10 cellular contexts compared by ENCODE assay signal in the genomic region with DNA sequence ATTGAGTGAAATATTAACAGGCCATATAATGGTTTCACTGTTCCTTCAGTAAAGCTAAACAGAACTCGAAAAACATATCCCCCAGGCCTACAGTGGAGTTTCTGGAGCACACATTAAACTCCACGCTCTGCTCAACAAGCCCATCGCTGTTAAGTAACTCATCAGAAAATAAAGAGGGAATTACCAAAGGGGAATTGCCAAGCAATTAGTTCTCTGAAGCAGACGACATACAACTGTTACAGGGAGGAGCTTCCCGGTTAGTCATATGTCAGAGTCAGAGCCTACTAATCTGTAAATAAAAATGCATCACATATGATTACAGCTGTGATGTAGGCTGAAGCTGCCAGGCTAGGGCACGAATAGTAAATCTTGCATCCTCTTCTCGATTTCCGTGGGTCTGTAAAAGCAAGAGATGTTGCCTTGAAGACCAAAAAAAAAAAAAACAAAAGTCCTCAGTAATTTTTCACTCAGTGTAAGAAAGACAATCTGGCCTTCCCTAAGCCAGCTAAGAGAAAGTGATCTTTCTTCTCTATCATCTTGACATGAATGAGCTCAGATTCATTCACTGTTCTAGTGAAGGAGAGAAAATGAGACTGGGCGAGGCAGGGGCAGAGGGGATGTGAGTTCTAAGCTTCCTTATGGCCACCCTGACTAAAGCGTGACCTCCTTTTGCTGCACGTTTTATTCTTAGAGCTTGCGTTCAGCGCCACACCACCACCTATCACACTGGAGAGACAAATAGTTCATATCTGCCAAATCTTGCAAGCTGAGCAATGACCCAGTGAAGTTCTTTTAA. TPM values are rescaled to one million over a fixed set of nuclear protein-coding genes. Genes with fewer than 3 reads are reported as not detected.
DNase-seq lines count a peak whose midpoint lies in the region; ATAC-seq, FAIRE-seq and TF ChIP-seq lines count a peak whose summit lies in the region.
"Had no signal": no experiment of that assay in that cellular context is flagged by ENCODE, and none has a peak within 500 bp of the region (broad histone marks: within the 10 kb centered on the region; RNA-seq: fewer than 3 reads in every experiment).

No MANE protein-coding gene starts in this region.

- H3K4me1 Mint-ChIP-seq in CD4-positive, alpha-beta T cell (ENCODE audit: low read depth) = peaks cover 68% of the 10 kb centered on the region
- H3K4me1 Mint-ChIP-seq in naive thymus-derived CD4-positive, alpha-beta T cell = peaks cover 19 to 54% (median 30%) of the 10 kb centered on the region in 7 donors

- POLR2A ChIA-PET in CD4-positive, alpha-beta T cell (lab: Charles Lee) = interaction anchor here (0.8 to 2.6 kb wide), 5 partner anchors 11 to 49 kb away, joined by 3 to 9 read pairs (median 3); partner anchors contain the start of gene ATXN1
- POLR2A ChIA-PET in naive thymus-derived CD4-positive, alpha-beta T cell (lab: Charles Lee) = interaction anchor here (1.1 kb wide), 1 partner anchor 10 kb away, joined by 3 read pairs; no protein-coding TSS in a partner anchor

- H3K4me3 Mint-ChIP-seq in CD4-positive, alpha-beta T cell = no peak overlapping the region
- H3K4me3 Mint-ChIP-seq in naive thymus-derived CD4-positive, alpha-beta T cell = no peak overlapping the region

- peak; percentile 24 for ATAC-seq in CD4-positive, alpha-beta T cell (ENCODE audit: poor library complexity)
- peak; percentile 37 for ATAC-seq in naive thymus-derived CD4-positive, alpha-beta T cell

- H3K36me3 ChIP-seq in esophagus muscularis mucosa = no peaks in the 10 kb centered on the region
- H3K36me3 ChIP-seq in naive thymus-derived CD4-positive, alpha-beta T cell (ENCODE audit: control insufficient read depth in 2 of 3, insufficient read depth in 3 of 3, low read length in 3 of 3) = no peaks in the 10 kb centered on the region

- peaks cover 29% of the 10 kb centered on the region for H3K36me3 Mint-ChIP-seq in CD4-positive, alpha-beta T cell (ENCODE audit: low read depth)
- peaks cover 2 to 44% (median 7%) of the 10 kb centered on the region in 5 donors for H3K36me3 Mint-ChIP-seq in naive thymus-derived CD4-positive, alpha-beta T cell

- CTCF ChIA-PET in CD4-positive, alpha-beta T cell (lab: Charles Lee) = interaction anchor here (1.0 to 2.8 kb wide), 5 partner anchors 11 to 237 kb away, joined by 3 to 9 read pairs (median 4); partner anchors contain the start of gene ATXN1
- CTCF ChIA-PET in naive thymus-derived CD4-positive, alpha-beta T cell (lab: Charles Lee) = interaction anchor here (0.5 to 1.0 kb wide), 5 partner anchors 11 to 397 kb away, joined by 3 read pairs; no protein-coding TSS in a partner anchor

- no peak overlapping the region for H3K27ac ChIP-seq in CD4-positive, alpha-beta T cell (ENCODE audit: low read depth, low read length)
- H3K27ac ChIP-seq in esophagus muscularis mucosa (replicated peaks in 1 of 4) = peak overlapping the region; percentile 7 to 56 (median 24)
- H3K27ac ChIP-seq in naive thymus-derived CD4-positive, alpha-beta T cell (ENCODE audit: low read depth, low read length) = no peak overlapping the region

- H3K9me3 ChIP-seq in CD4-positive, alpha-beta T cell (ENCODE audit: control insufficient read depth, low read length) = no peaks in the 10 kb centered on the region
- no peaks in the 10 kb centered on the region for H3K9me3 ChIP-seq in esophagus muscularis mucosa
- H3K9me3 ChIP-seq in naive thymus-derived CD4-positive, alpha-beta T cell (ENCODE audit: control insufficient read depth in 2 of 3, low read length in 3 of 3) = no peaks in the 10 kb centered on the region

- peaks cover 43 to 51% (median 48%) of the 10 kb centered on the region in 4 donors for H3K4me1 ChIP-seq in esophagus muscularis mucosa
- peaks cover 0 to 18% of the 10 kb centered on the region in 2 donors for H3K4me1 ChIP-seq in naive thymus-derived CD4-positive, alpha-beta T cell (ENCODE audit: control insufficient read depth in 2 of 2, insufficient read depth in 2 of 2, low read length in 2 of 2)

- H3K27me3 ChIP-seq in CD4-positive, alpha-beta T cell (ENCODE audit: control insufficient read depth, insufficient read depth, low read length) = no peaks in the 10 kb centered on the region
- no peaks in the 10 kb centered on the region for H3K27me3 ChIP-seq in esophagus muscularis mucosa
- no peaks in the 10 kb centered on the region for H3K27me3 ChIP-seq in naive thymus-derived CD4-positive, alpha-beta T cell (ENCODE audit: control insufficient read depth in 2 of 2, insufficient read depth in 2 of 2, low read length in 2 of 2)

- no peaks in the 10 kb centered on the region for H3K27me3 Mint-ChIP-seq in CD4-positive, alpha-beta T cell
- H3K27me3 Mint-ChIP-seq in naive thymus-derived CD4-positive, alpha-beta T cell = no peaks in the 10 kb centered on the region

- no peak for DNase-seq in CD4-positive, alpha-beta T cell
- DNase-seq in RCC 7860 (ENCODE audit: low spot score) (peak; percentile 59), esophagus muscularis mucosa (ENCODE audit: extremely low spot score) (no peak), MV-4-11 (lab: John Stamatoyannopoulos, UW) (no peak), HPDE6-E6E7 (ENCODE audit: extremely low spot score) (no peak), occipital lobe (lab: John Stamatoyannopoulos, UW) (no peak)
- no peak for DNase-seq in naive thymus-derived CD4-positive, alpha-beta T cell
- DNase-seq in stimulated activated CD4-positive, alpha-beta T cell treated with anti-CD3 and anti-CD28 coated beads, Interleukin-4, amount 100 ng/mL, for 1 hour = no peak
- DNase-seq: stimulated activated CD4-positive, alpha-beta T cell treated with anti-CD3 and anti-CD28 coated beads, Interleukin-12 subunit alpha, Interleukin-12 subunit beta, amount 100 ng/mL, for 4 hours had no signal

- no peaks in the 10 kb centered on the region for H3K9me3 Mint-ChIP-seq in CD4-positive, alpha-beta T cell
- H3K9me3 Mint-ChIP-seq in naive thymus-derived CD4-positive, alpha-beta T cell = no peaks in the 10 kb centered on the region

- no peak for TF ChIP-seq POLR2A in esophagus muscularis mucosa (IDR thresholded peaks at IDR 0.05; ENCODE audit: low read depth)

- no peak for TF ChIP-seq EP300 in esophagus muscularis mucosa (IDR thresholded peaks at IDR 0.05)

- no peak overlapping the region for H3K27ac Mint-ChIP-seq in CD4-positive, alpha-beta T cell
- no peak overlapping the region for H3K27ac Mint-ChIP-seq in naive thymus-derived CD4-positive, alpha-beta T cell

- FAIRE-seq in RCC 7860 (lab: Jason Lieb, UNC) = peak; percentile 26
- FAIRE-seq: G401.6 had no signal

- H3K4me3 ChIP-seq in esophagus muscularis mucosa = peak overlapping the region in 1 of 4 donors; percentile 2
- no peak overlapping the region for H3K4me3 ChIP-seq in naive thymus-derived CD4-positive, alpha-beta T cell (ENCODE audit: low read length)

- no peak for TF ChIP-seq CTCF in CD4-positive, alpha-beta T cell (IDR thresholded peaks at IDR 0.05)
- TF ChIP-seq CTCF in esophagus muscularis mucosa (IDR thresholded peaks at IDR 0.05) = no peak

- 58% methylated on average over 13 of the region's 13 CpGs for WGBS in esophagus muscularis mucosa

- intact Hi-C loops in CD4-positive, alpha-beta T cell (cut with DNase I, micrococcal nuclease) = no loop called here
- intact Hi-C loops in esophagus muscularis mucosa (cut with DNase I) = no loop called here
- intact Hi-C loops in naive thymus-derived CD4-positive, alpha-beta T cell (cut with micrococcal nuclease) = no loop called here

RNA-seq across cellular contexts. Expression of gene ATXN1, which starts 13.8 kb away (rescaled TPM):
- total RNA-seq in CD4-positive, alpha-beta T cell = 10 to 100 TPM; 74.2 to 76.7 TPM
- total RNA-seq in esophagus muscularis mucosa (10 to 100 TPM; 42.4 to 74.9 (median 52.1) TPM), occipital lobe (102 TPM)
- total RNA-seq in naive thymus-derived CD4-positive, alpha-beta T cell = 10 to 100 TPM; 32.2 to 82.7 (median 47.4) TPM
- polyA plus RNA-seq in naive thymus-derived CD4-positive, alpha-beta T cell = 1 to 10 TPM; 1.5 to 3.0 TPM

Comparison
In these comparisons a context has a peak if more than half of its experiments do, and no peak if none do; other contexts are left out.
1. H3K27ac ChIP-seq: peak in esophagus muscularis mucosa (4 of 4); none in CD4-positive, alpha-beta T cell (single experiment) and naive thymus-derived CD4-positive, alpha-beta T cell (single experiment).